10 cellular contexts compared by ENCODE assay signal in the genomic region with DNA sequence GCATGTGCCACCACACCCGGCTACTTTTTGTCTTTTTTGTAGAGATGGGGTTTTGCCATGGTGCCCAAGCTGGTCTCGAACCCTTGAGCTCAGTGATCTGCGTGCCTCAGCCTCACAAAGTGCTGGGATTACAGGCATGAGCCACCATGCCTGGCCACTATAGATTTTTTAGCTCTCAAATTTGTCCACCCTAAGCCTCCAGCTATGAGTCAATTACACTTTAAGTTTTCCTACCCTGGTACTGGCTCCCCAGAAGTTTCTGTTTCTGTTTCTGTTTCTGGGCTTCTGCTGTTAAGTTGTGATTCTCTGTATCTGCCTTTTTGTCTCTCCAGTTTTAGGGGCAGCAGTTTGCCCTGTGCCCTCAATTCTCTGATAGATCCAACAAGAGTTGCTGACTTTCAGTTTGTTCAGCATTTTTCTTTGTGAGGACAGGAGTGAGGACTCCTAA. TPM values are rescaled to one million over a fixed set of nuclear protein-coding genes. Genes with fewer than 3 reads are reported as not detected.
DNase-seq lines count a peak whose midpoint lies in the region; ATAC-seq and TF ChIP-seq lines count a peak whose summit lies in the region.
"Had no signal": no experiment of that assay in that cellular context is flagged by ENCODE, and none has a peak within 500 bp of the region (broad histone marks: within the 10 kb centered on the region; RNA-seq: fewer than 3 reads in every experiment).

No MANE protein-coding gene starts in this region.

- H3K27ac Mint-ChIP-seq in T-helper 17 cell = peak overlapping the region; percentile 89

- H3K4me1 ChIP-seq in BLaER1 treated with 17β-estradiol and CSF1 and Interleukin-3, amounts not matched to agents 10 nM and 100 nM = peaks cover 18 to 52% (median 39%) of the 10 kb centered on the region in 10 experiments

- H3K9me3 ChIP-seq in BLaER1 treated with 17β-estradiol and CSF1 and Interleukin-3, amounts not matched to agents 10 nM and 100 nM (replicated peaks in 1 of 11) = no peaks in the 10 kb centered on the region
- H3K9me3 ChIP-seq in T-helper 17 cell (ENCODE audit: control insufficient read depth, low read length, poor library complexity, severe bottlenecking) = no peaks in the 10 kb centered on the region
- H3K9me3 ChIP-seq: gastrocnemius medialis had no signal

- H3K27ac ChIP-seq in BLaER1 treated with 17β-estradiol and CSF1 and Interleukin-3, amounts not matched to agents 10 nM and 100 nM = peak overlapping the region in 9 of 11 experiments; percentile 6 to 61 (median 47); a peak in 14 of 22 replicates
- H3K27ac ChIP-seq: gastrocnemius medialis had no signal

- peaks cover 2 to 3% (median 3%) of the 10 kb centered on the region in 11 experiments; a peak in 19 of 22 replicates for H4K20me1 ChIP-seq in BLaER1 treated with 17β-estradiol and CSF1 and Interleukin-3, amounts not matched to agents 10 nM and 100 nM

- peak overlapping the region in 10 of 11 experiments; percentile 23 to 67 (median 46); a peak in 17 of 22 replicates for H3K9ac ChIP-seq in BLaER1 treated with 17β-estradiol and CSF1 and Interleukin-3, amounts not matched to agents 10 nM and 100 nM

- H3K4me1 Mint-ChIP-seq in T-helper 17 cell = peaks cover 36% of the 10 kb centered on the region

- H3K27me3 Mint-ChIP-seq in T-helper 17 cell = no peaks in the 10 kb centered on the region

- H3K4me3 ChIP-seq in BLaER1 treated with 17β-estradiol and CSF1 and Interleukin-3, amounts not matched to agents 10 nM and 100 nM = no peak overlapping the region
- no peak overlapping the region for H3K4me3 ChIP-seq in fibroblast of villous mesenchyme (ENCODE audit: low read depth, low read length)
- H3K4me3 ChIP-seq: gastrocnemius medialis had no signal

- no peak for DNase-seq in T-helper 17 cell
- DNase-seq in fibroblast of villous mesenchyme (ENCODE audit: low read depth) = peak; percentile 50
- no peak for DNase-seq in T1000 (lab: John Stamatoyannopoulos, UW)
- DNase-seq: gastrocnemius medialis, NCI-H2081 treated with DMSO at 0.1 percent for 48 hours had no signal

- peak; percentile 30 for ATAC-seq in GM18861 (IDR thresholded peaks at IDR 0.05; ENCODE audit: unreplicated experiment)
- no peak for ATAC-seq in T-helper 17 cell
- ATAC-seq in HG02798 (IDR thresholded peaks at IDR 0.05; ENCODE audit: poor library complexity, unreplicated experiment) = no peak
- no peak for ATAC-seq in HG03460 (IDR thresholded peaks at IDR 0.05; ENCODE audit: unreplicated experiment)
- ATAC-seq in GM21576 (IDR thresholded peaks at IDR 0.05; ENCODE audit: unreplicated experiment) = no peak
- ATAC-seq: gastrocnemius medialis had no signal

- TF ChIP-seq CTCF in fibroblast of villous mesenchyme (IDR thresholded peaks at IDR 0.05; ENCODE audit: insufficient read depth, low read depth, low read length) = no peak

- peaks cover 6% of the 10 kb centered on the region for H3K36me3 Mint-ChIP-seq in T-helper 17 cell (ENCODE audit: low read depth)

- peak overlapping the region; percentile 5 to 80 (median 51); a peak in 21 of 22 replicates for H3K4me2 ChIP-seq in BLaER1 treated with 17β-estradiol and CSF1 and Interleukin-3, amounts not matched to agents 10 nM and 100 nM

- peak overlapping the region; percentile 73 for H3K4me3 Mint-ChIP-seq in T-helper 17 cell

- H3K27me3 ChIP-seq in BLaER1 treated with 17β-estradiol and CSF1 and Interleukin-3, amounts not matched to agents 10 nM and 100 nM = no peaks in the 10 kb centered on the region
- H3K27me3 ChIP-seq: gastrocnemius medialis had no signal

- peaks cover 0 to 12% (median 0%) of the 10 kb centered on the region in 11 experiments; a peak in 4 of 22 replicates for H3K36me3 ChIP-seq in BLaER1 treated with 17β-estradiol and CSF1 and Interleukin-3, amounts not matched to agents 10 nM and 100 nM
- H3K36me3 ChIP-seq: gastrocnemius medialis had no signal

RNA-seq across cellular contexts. Expression of a gene that starts 4.4 kb away (rescaled TPM):
- total RNA-seq in T-helper 17 cell (100 to 1,000 TPM; 106 to 107 TPM), fibroblast of villous mesenchyme (43.2 and 60.9 TPM in 2 replicates)

RNA-seq across cellular contexts. Expression of a gene that starts 14.1 kb away (rescaled TPM):
- total RNA-seq in T-helper 17 cell = 10 to 100 TPM; 37.0 to 44.0 TPM
- total RNA-seq in fibroblast of villous mesenchyme = 76.7 and 87.7 TPM in 2 replicates

RNA-seq across cellular contexts. Expression of a gene that starts 14.6 kb away (rescaled TPM):
- total RNA-seq in T-helper 17 cell (10 to 100 TPM; 90.0 to 99.5 TPM), fibroblast of villous mesenchyme (114 and 128 TPM in 2 replicates)

RNA-seq across cellular contexts. Expression of a gene that starts 16.2 kb away (rescaled TPM):
- total RNA-seq in T-helper 17 cell (1 to 10 TPM; 3.4 to 4.3 TPM), fibroblast of villous mesenchyme (0.64 and 2.2 TPM in 2 replicates)

RNA-seq across cellular contexts. Expression of a gene that starts 24.6 kb away (rescaled TPM):
- 10 to 100 TPM; 54.4 to 72.1 TPM for total RNA-seq in T-helper 17 cell
- total RNA-seq in fibroblast of villous mesenchyme = 25.8 and 28.1 TPM in 2 replicates
